10 cellular contexts compared by ENCODE assay signal in the genomic region with DNA sequence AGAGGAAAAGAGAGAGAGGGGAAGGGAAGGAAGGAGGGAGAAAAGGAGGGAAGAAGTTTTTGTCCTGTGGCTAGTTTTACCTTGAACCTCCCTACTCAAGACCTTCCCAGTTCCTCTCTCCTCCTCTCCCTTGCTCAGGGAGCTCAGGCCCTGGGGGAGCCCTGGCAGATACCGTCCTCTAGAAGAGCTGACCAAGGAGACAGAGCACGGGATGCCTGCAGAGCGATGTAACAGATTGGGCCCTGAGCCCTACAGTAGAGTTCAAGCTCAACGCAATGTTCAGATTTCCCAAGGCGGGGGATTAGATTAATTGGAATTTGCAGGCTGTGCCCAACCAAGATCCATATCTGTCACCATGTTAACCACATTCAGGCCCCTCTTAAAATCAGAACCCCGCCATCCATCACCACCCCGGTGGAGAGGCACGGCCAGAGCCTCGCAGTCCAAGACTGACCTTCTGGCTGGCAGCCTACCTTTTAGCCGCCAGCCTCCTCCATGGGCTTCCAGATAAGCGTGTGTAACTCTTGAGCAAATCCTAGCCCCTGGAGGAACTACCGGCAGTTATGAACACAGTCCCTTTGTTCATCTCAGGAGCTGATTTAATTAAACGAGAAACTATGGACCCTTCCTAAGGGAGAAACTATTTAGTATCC.
"Had no signal": no experiment of that assay in that cellular context is flagged by ENCODE, and none has a peak within 500 bp of the region (broad histone marks: within the 10 kb centered on the region; RNA-seq: fewer than 3 reads in every experiment).

No MANE protein-coding gene starts in this region.

- H3K27ac ChIP-seq: foreskin keratinocyte, heart right ventricle, ovary, tibial nerve, WERI-Rb-1 had no signal

- H3K9me3 ChIP-seq: heart right ventricle, ovary, tibial nerve had no signal

- H3K4me1 ChIP-seq: foreskin keratinocyte, heart right ventricle had no signal

- H3K4me3 ChIP-seq: heart right ventricle, ovary, tibial nerve had no signal

- H3K36me3 ChIP-seq: heart right ventricle, ovary, tibial nerve, WERI-Rb-1 had no signal

- H3K27me3 ChIP-seq: foreskin keratinocyte, ovary, tibial nerve had no signal

- DNase-seq: activated CD4-positive, alpha-beta memory T cell treated with anti-CD3 and anti-CD28 coated beads, Interleukin-2, amount 10 ng/mL, durations not matched to agents 7 days and 5 days; activated CD4-positive, alpha-beta T cell treated with anti-CD3 and anti-CD28 coated beads for 36 hours; activated naive CD4-positive, alpha-beta T cell treated with Interleukin-2 at 50 U/mL for 16 hours; foreskin keratinocyte; heart right ventricle; ovary; small intestine; T-cell; WERI-Rb-1 had no signal
